ENCODE assay signal across 8 cellular contexts in the genomic region with DNA sequence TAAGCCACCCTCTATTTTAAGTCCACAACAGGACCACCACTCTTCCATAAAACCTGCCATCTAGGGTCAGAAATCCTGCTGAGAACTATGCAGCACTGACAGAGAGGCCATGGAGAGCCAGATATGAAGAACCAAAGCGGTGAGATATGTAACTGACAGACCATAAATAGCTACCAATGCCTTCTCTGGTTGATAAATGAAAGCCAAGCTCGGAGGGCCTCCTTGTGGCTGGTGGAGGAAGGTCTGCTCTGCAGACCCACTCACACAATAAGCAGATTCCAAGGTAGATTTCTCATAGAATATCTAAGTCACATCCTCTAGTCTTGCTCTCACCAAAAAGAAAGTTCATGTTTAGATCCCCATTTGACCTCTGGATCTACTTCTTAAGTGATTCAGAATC. TPM values are rescaled to one million over a fixed set of nuclear protein-coding genes. Genes with fewer than 3 reads are reported as not detected.
A peak's percentile ranks its signal among the peaks of the same experiment; 100 is the strongest.
DNase-seq lines count a peak whose midpoint lies in the region; ATAC-seq and TF ChIP-seq lines count a peak whose summit lies in the region.

No MANE protein-coding gene starts in this region.

- H3K36me3 ChIP-seq in A673 (ENCODE audit: insufficient read depth, low read length, poor library complexity, severe bottlenecking) = peaks cover 16% of the 10 kb centered on the region
- peaks cover 1% of the 10 kb centered on the region for H3K36me3 ChIP-seq in kidney epithelial cell (ENCODE audit: control insufficient read depth, insufficient read depth, low read length)
- no peaks in the 10 kb centered on the region for H3K36me3 ChIP-seq in uterus

- H3K4me3 ChIP-seq in A673 (ENCODE audit: low read depth, low read length, poor library complexity, severe bottlenecking) = no peak overlapping the region
- no peak overlapping the region for H3K4me3 ChIP-seq in kidney epithelial cell (ENCODE audit: low read depth, low read length)
- H3K4me3 ChIP-seq in uterus = no peak overlapping the region

- DNase-seq in A673 (ENCODE audit: low spot score) = peak; percentile 52
- DNase-seq in NCI-H2171 (lab: John Stamatoyannopoulos, UW) = peak; percentile 2
- DNase-seq in astrocyte of the hippocampus (ENCODE audit: low read depth, low spot score) = peak; percentile 79
- DNase-seq in kidney epithelial cell (ENCODE audit: low read depth) = no peak
- DNase-seq in uterus = no peak
- no peak for DNase-seq in globus pallidus (ENCODE audit: low spot score)

- no peak for TF ChIP-seq POLR2A in uterus (IDR thresholded peaks at IDR 0.05)

- no peaks in the 10 kb centered on the region for H3K9me3 ChIP-seq in A673 (ENCODE audit: low read depth, low read length, poor library complexity, severe bottlenecking)
- no peaks in the 10 kb centered on the region for H3K9me3 ChIP-seq in uterus

- H3K4me1 ChIP-seq in A673 (ENCODE audit: insufficient read depth, low read length, poor library complexity, severe bottlenecking) (no peaks in the 10 kb centered on the region), uterus (no peaks in the 10 kb centered on the region)

- TF ChIP-seq CTCF in A673 (conservative IDR thresholded peaks at IDR 0.05; ENCODE audit: low read depth, low read length) = peak; percentile 69
- TF ChIP-seq CTCF in GM12874 (IDR thresholded peaks at IDR 0.05; ENCODE audit: insufficient read depth, low read depth, low read length) = peak; percentile 56
- TF ChIP-seq CTCF in kidney epithelial cell (IDR thresholded peaks at IDR 0.05; ENCODE audit: insufficient read depth, low read length, poor library complexity, severe bottlenecking) = peak; percentile 76
- peak; percentile 15 to 51 (median 32) for TF ChIP-seq CTCF in uterus (IDR thresholded peaks at IDR 0.05)

- BruUV-seq in A673 (replicated peaks; lab: Mats Ljungman, UMichigan) = no TSS peak

- POLR2A ChIA-PET in A673 (lab: Charles Lee; ENCODE audit: low non-redundant PET) = interaction anchor here (0.6 kb wide), 1 partner anchor 270 kb away, joined by 3 read pairs; no protein-coding TSS in a partner anchor

- CTCF ChIA-PET in A673 (lab: Charles Lee) = interaction anchor here (0.6 to 3.0 kb wide), 10 partner anchors 13 to 550 kb away, joined by 3 to 19 read pairs (median 5); no protein-coding TSS in a partner anchor

- H3K27me3 ChIP-seq in A673 (replicated peaks; ENCODE audit: insufficient read depth, low read depth, low read length, poor library complexity) (no peaks in the 10 kb centered on the region), kidney epithelial cell (ENCODE audit: control insufficient read depth, insufficient read depth, low read length) (no peaks in the 10 kb centered on the region), uterus (no peaks in the 10 kb centered on the region)

- H3K27ac ChIP-seq in A673 (ENCODE audit: low read depth, low read length, poor library complexity, severe bottlenecking) (no peak overlapping the region), uterus (no peak overlapping the region)

- intact Hi-C loops in A673 (cut with micrococcal nuclease; ENCODE audit: unreplicated experiment) (loop anchor here (1.0 to 10.0 kb wide), 3 partner anchors 167 to 397 kb away; no protein-coding TSS in a partner anchor), uterus (cut with DNase I; ENCODE audit: low total_unique reads) (loop anchor here (2.0 kb wide), 1 partner anchor 89 kb away; no protein-coding TSS in a partner anchor)

- ATAC-seq in HG02870 (IDR thresholded peaks at IDR 0.05; ENCODE audit: unreplicated experiment) = peak; percentile 58

RNA-seq across cellular contexts. Expression of a gene that starts 38.9 kb away (rescaled TPM):
- total RNA-seq in A673 (2021) (47.8 and 48.9 TPM in 2 replicates), kidney epithelial cell (57.2 and 57.6 TPM in 2 replicates), uterus (100 to 1,000 TPM in 3 of 4 donors, 10 to 100 TPM in 1; 54.3 to 225 (median 138) TPM)

Comparison
In these comparisons a context has a peak if more than half of its experiments do, and no peak if none do; other contexts are left out.
1. DNase-seq: peak in A673 (single experiment), NCI-H2171 (single experiment) and astrocyte of the hippocampus (single experiment); none in kidney epithelial cell (single experiment), uterus (0 of 2) and globus pallidus (single experiment).
2. Peak in every context shown above with its lines, with median percentiles within 50 percentile points of each other: CTCF ChIP-seq.